20 cellular contexts compared by ENCODE assay signal in the genomic region with DNA sequence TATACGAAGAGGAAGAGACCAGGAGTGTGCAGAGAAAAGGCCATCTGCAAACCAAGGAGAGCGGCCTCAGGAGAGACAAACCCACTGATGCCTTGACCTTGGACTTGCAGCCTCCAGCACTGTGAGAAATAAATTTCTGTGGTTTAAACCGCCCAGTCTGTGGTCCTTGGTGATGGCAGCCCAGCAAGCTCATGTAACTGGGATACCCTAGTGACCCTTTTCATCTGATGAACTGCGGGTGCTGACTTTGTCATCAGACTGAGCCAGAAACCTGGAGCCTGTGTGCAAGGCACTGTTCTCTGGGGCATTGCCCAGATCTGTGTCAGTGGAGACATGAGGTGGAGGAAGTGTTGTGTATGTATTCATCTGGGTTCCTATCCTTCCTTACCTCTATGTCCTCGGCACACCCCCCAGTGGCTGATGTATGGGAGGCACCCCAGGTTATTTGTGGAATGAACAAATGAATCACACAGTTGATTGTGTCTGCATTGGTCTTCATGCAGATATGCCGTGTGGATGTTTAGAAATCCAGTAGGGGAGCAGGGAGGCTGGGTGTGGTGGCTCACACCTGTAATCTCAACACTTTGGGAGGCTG.
A peak's percentile ranks its signal among the peaks of the same experiment; 100 is the strongest.
DNase-seq lines count a peak whose midpoint lies in the region; ATAC-seq and TF ChIP-seq lines count a peak whose summit lies in the region.
"Had no signal": no experiment of that assay in that cellular context is flagged by ENCODE, and none has a peak within 500 bp of the region (broad histone marks: within the 10 kb centered on the region; RNA-seq: fewer than 3 reads in every experiment).

No MANE protein-coding gene starts in this region.

- peak overlapping the region; percentile 24 for H3K27ac ChIP-seq in left ventricle myocardium inferior (replicated peaks)
- H3K27ac ChIP-seq: A549, neural progenitor cell had no signal

- H3K27me3 ChIP-seq in left ventricle myocardium inferior (ENCODE audit: low read depth): no peaks in the 10 kb centered on the region
- H3K27me3 ChIP-seq: neural progenitor cell had no signal

- H3K9me3 ChIP-seq in left ventricle myocardium inferior (replicated peaks): no peaks in the 10 kb centered on the region
- H3K9me3 ChIP-seq: A549 had no signal

- intact Hi-C loops in left ventricle myocardium inferior (cut with micrococcal nuclease): no loop called here
- intact Hi-C loops in Right ventricle myocardium inferior (cut with DNase I): no loop called here

- TF ChIP-seq CTCF in left ventricle myocardium inferior (IDR thresholded peaks at IDR 0.05; ENCODE audit: borderline replicate concordance): no peak
- TF ChIP-seq CTCF in epithelial cell of proximal tubule (conservative IDR thresholded peaks at IDR 0.05; ENCODE audit: low read depth, low read length): peak; percentile 16

- no peak for DNase-seq in left ventricle myocardium inferior
- no peak for DNase-seq in Right ventricle myocardium inferior (ENCODE audit: missing footprints)
- peak; percentile 46 for DNase-seq in RPMI7951 (ENCODE audit: low read depth)
- DNase-seq in epithelial cell of proximal tubule (ENCODE audit: low read depth): no peak
- DNase-seq in NCI-H1417 treated with DMSO at 0.1 percent for 48 hours (lab: John Stamatoyannopoulos, UW): no peak
- DNase-seq: activated naive CD4-positive, alpha-beta T cell treated with anti-CD3 and anti-CD28 coated beads, Interleukin-2, amount 10 ng/mL, durations not matched to agents 7 days and 5 days; activated T-cell treated with anti-CD3 and anti-CD28 coated beads, Interleukin-2, amount 50 U/mL, for 1 hour; CD4-positive, alpha-beta memory T cell; DND-41; hypothalamus; kidney glomerular epithelial cell; midbrain; NCI-H1092 treated with DMSO at 0.1 percent for 48 hours; NCI-H69; stimulated activated naive CD4-positive, alpha-beta T cell had no signal

- ATAC-seq in Right ventricle myocardium inferior (no peak), HG03097 (IDR thresholded peaks at IDR 0.05; ENCODE audit: low FRiP score, unreplicated experiment) (no peak), HG02763 (IDR thresholded peaks at IDR 0.05; ENCODE audit: unreplicated experiment) (no peak), HG03135 (IDR thresholded peaks at IDR 0.05; ENCODE audit: unreplicated experiment) (no peak)

- peaks cover 51% of the 10 kb centered on the region for H3K4me1 ChIP-seq in left ventricle myocardium inferior

- peaks cover 27% of the 10 kb centered on the region for H3K36me3 ChIP-seq in left ventricle myocardium inferior
- H3K36me3 ChIP-seq: neural progenitor cell had no signal

- H3K4me3 ChIP-seq in left ventricle myocardium inferior (no peak overlapping the region), epithelial cell of proximal tubule (ENCODE audit: low read depth, low read length) (no peak overlapping the region)
- H3K4me3 ChIP-seq: A549, neural progenitor cell had no signal
